In genomic region chr17:79779088-79779529, GRCh38 we compare ENCODE assay signal across 9 cellular contexts. TPM values are rescaled to one million over a fixed set of nuclear protein-coding genes. Genes with fewer than 3 reads are reported as not detected.
DNase-seq lines count a peak whose midpoint lies in the region; ATAC-seq, FAIRE-seq and TF ChIP-seq lines count a peak whose summit lies in the region.
"Had no signal": no experiment of that assay in that cellular context is flagged by ENCODE, and none has a peak within 500 bp of the region (broad histone marks: within the 10 kb centered on the region; RNA-seq: fewer than 3 reads in every experiment).

No MANE protein-coding gene starts in this region.

- no peak for ATAC-seq in RWPE2 (ENCODE audit: low read depth)
- no peak for ATAC-seq in HG03025 (IDR thresholded peaks at IDR 0.05; ENCODE audit: low FRiP score, unreplicated experiment)

- H3K36me3 ChIP-seq in H7 (replicated peaks; ENCODE audit: control insufficient read depth, insufficient read depth, low read length) (peaks cover 23% of the 10 kb centered on the region), RWPE2 (ENCODE audit: low read depth) (peaks cover 13% of the 10 kb centered on the region), esophagus squamous epithelium (peaks cover 0 to 6% (median 0%) of the 10 kb centered on the region in 3 donors), rectal smooth muscle tissue (ENCODE audit: control insufficient read depth, insufficient read depth, low read length) (no peaks in the 10 kb centered on the region)

- H3K4me1 ChIP-seq in RWPE2 (ENCODE audit: insufficient read depth, poor library complexity, severe bottlenecking): no peaks in the 10 kb centered on the region
- H3K4me1 ChIP-seq in esophagus squamous epithelium: peaks cover 6 to 32% (median 17%) of the 10 kb centered on the region in 3 donors
- H3K4me1 ChIP-seq in rectal smooth muscle tissue (ENCODE audit: control insufficient read depth, insufficient read depth, low read length): no peaks in the 10 kb centered on the region

- no peak for TF ChIP-seq CTCF in RWPE2 (IDR thresholded peaks at IDR 0.05; ENCODE audit: poor library complexity, severe bottlenecking)
- TF ChIP-seq CTCF in esophagus squamous epithelium (IDR thresholded peaks at IDR 0.05): no peak

- H3K27ac ChIP-seq in RWPE2 (ENCODE audit: poor library complexity, severe bottlenecking): no peak overlapping the region
- H3K27ac ChIP-seq in esophagus squamous epithelium: peak overlapping the region in 1 of 4 donors; percentile 32
- no peak overlapping the region for H3K27ac ChIP-seq in rectal smooth muscle tissue (ENCODE audit: low read depth, low read length)

- TF ChIP-seq POLR2A in esophagus squamous epithelium (IDR thresholded peaks at IDR 0.05) (no peak), GM12891 (IDR thresholded peaks at IDR 0.05; ENCODE audit: low read depth, low read length) (no peak)

- FAIRE-seq in GM12891 (lab: Jason Lieb, UNC): no peak

- DNase-seq in H7 (peak; percentile 80), RWPE2 (ENCODE audit: low spot score) (no peak), esophagus squamous epithelium (lab: John Stamatoyannopoulos, UW) (no peak), GM12891 (ENCODE audit: insufficient read length, low spot score) (no peak), EL (no peak)
- DNase-seq in activated CD8-positive, alpha-beta memory T cell treated with anti-CD3 and anti-CD28 coated beads, Interleukin-2, amount 50 U/mL, for 48 hours: no peak
- DNase-seq: stimulated activated naive CD4-positive, alpha-beta T cell treated with Interleukin-2 at 50 U/mL for 16 hours had no signal

- H3K4me3 ChIP-seq in H7 (ENCODE audit: insufficient read depth, low read depth, low read length) (peak overlapping the region; percentile 96), RWPE2 (ENCODE audit: severe bottlenecking) (peak overlapping the region; percentile 95), esophagus squamous epithelium (peak overlapping the region; percentile 55 to 76 (median 68)), rectal smooth muscle tissue (ENCODE audit: low read length) (peak overlapping the region; percentile 19)

- 48% methylated on average over 5 of the region's 17 CpGs; no CpG with 5 or more reads in 1 of the 2 donors for WGBS in esophagus squamous epithelium, 2 donors

- no peak overlapping the region for H3K9ac ChIP-seq in rectal smooth muscle tissue (ENCODE audit: low read length)

- H3K27me3 ChIP-seq in H7 (ENCODE audit: control insufficient read depth, insufficient read depth, low read length) (peaks cover 4% of the 10 kb centered on the region; the same call in 1 of the 2 replicates), RWPE2 (ENCODE audit: insufficient read depth, poor library complexity, severe bottlenecking) (peaks cover 33% of the 10 kb centered on the region), esophagus squamous epithelium (peaks cover 4 to 90% (median 15%) of the 10 kb centered on the region in 4 donors), rectal smooth muscle tissue (ENCODE audit: control insufficient read depth, insufficient read depth, low read length) (peaks cover 24% of the 10 kb centered on the region)

- intact Hi-C loops in esophagus squamous epithelium (cut with DNase I): no loop called here

- H3K9me3 ChIP-seq in RWPE2 (ENCODE audit: severe bottlenecking) (no peaks in the 10 kb centered on the region), esophagus squamous epithelium (no peaks in the 10 kb centered on the region)

TF ChIP-seq in GM12891, 5 proteins besides CTCF, POLR2A, EP300 and RAD21:
- no peak for TF ChIP-seq TAF1 (IDR thresholded peaks at IDR 0.05; ENCODE audit: low read depth, low read length)
- TF ChIP-seq PAX5 (IDR thresholded peaks at IDR 0.05; ENCODE audit: insufficient read depth, low read length, severe bottlenecking): no peak
- TF ChIP-seq POU2F2 (IDR thresholded peaks at IDR 0.05; ENCODE audit: low read depth, low read length): no peak

RNA-seq across cellular contexts. Expression of gene CBX2, which starts 1.2 kb away (rescaled TPM):
- total RNA-seq in H7 (2014; rRNA removed; shearing (Covaris generic)): 89.1 and 97.4 TPM in 2 replicates
- total RNA-seq in esophagus squamous epithelium: 10 to 100 TPM in 2 of 4 donors, 1 to 10 TPM in 2; 4.6 to 12.9 (median 8.7) TPM
- 0.47 TPM for polyA plus RNA-seq in GM12891 (2012; ENCODE audit: low read depth, missing spikeins)

RNA-seq across cellular contexts. Expression of gene CBX8, which starts 17.8 kb away (rescaled TPM):
- total RNA-seq in H7 (2014; rRNA removed; shearing (Covaris generic)): 1.4 and 1.9 TPM in 2 replicates
- total RNA-seq in esophagus squamous epithelium: 1 to 10 TPM; 2.3 to 4.7 (median 2.6) TPM
- 2.8 TPM for polyA plus RNA-seq in GM12891 (2012; ENCODE audit: low read depth, missing spikeins)

RNA-seq across cellular contexts. Expression of gene ENPP7, which starts 48.4 kb away (rescaled TPM):
- total RNA-seq in H7 (2014; rRNA removed; shearing (Covaris generic)): not detected in 2 replicates
- not detected for total RNA-seq in esophagus squamous epithelium
- 0.14 TPM for polyA plus RNA-seq in GM12891 (2012; ENCODE audit: low read depth, missing spikeins)

Comparison
In these comparisons a context has a peak if more than half of its experiments do, and no peak if none do; other contexts are left out.
1. H3K4me3 ChIP-seq: peak in every context shown above with its lines; median percentile 96 in H7; 95 in RWPE2; 68 in esophagus squamous epithelium; 19 in rectal smooth muscle tissue.